ENCODE assay signal across 28 cellular contexts in the genomic region with DNA sequence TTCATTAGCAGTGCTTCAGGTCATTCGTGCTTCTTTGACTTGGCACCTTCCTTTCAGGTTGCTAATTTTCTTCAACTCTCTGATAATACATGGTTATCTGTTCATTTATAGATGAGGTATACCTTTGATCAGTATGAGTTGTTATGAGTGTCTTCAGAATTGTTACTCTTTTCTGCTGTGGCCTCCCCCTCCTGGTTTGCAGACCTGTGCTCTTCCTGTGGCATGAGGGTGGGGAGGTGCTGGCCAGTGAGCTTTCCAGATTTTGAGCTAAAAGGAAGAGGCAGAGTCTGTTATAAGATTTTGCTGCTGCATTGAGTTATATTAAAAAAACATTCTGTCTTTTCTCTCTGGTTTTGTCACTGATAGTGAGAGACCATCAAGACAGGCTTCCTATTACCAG. TPM values are rescaled to one million over a fixed set of nuclear protein-coding genes. Genes with fewer than 3 reads are reported as not detected.
DNase-seq lines count a peak whose midpoint lies in the region; ATAC-seq and TF ChIP-seq lines count a peak whose summit lies in the region.
"Had no signal": no experiment of that assay in that cellular context is flagged by ENCODE, and none has a peak within 500 bp of the region (broad histone marks: within the 10 kb centered on the region; RNA-seq: fewer than 3 reads in every experiment).

No MANE protein-coding gene starts in this region.

- H3K27me3 ChIP-seq in BLaER1 treated with 17β-estradiol and CSF1 and Interleukin-3, amounts not matched to agents 10 nM and 100 nM = no peaks in the 10 kb centered on the region; a peak in 1 of 22 replicates
- no peaks in the 10 kb centered on the region for H3K27me3 ChIP-seq in OCI-LY1 (ENCODE audit: insufficient read depth, low read length)
- no peaks in the 10 kb centered on the region for H3K27me3 ChIP-seq in endodermal cell (ENCODE audit: control insufficient read depth, insufficient read depth, low read length, poor library complexity, severe bottlenecking)
- no peaks in the 10 kb centered on the region for H3K27me3 ChIP-seq in osteoblast (ENCODE audit: insufficient read depth, low read length)
- H3K27me3 ChIP-seq: left lung, neural progenitor cell, right atrium auricular region, testis had no signal

- H3K9me3 ChIP-seq in BLaER1 treated with 17β-estradiol and CSF1 and Interleukin-3, amounts not matched to agents 10 nM and 100 nM (replicated peaks in 1 of 11) = peaks cover 0 to 11% (median 9%) of the 10 kb centered on the region in 11 experiments; a peak in 14 of 22 replicates
- no peaks in the 10 kb centered on the region for H3K9me3 ChIP-seq in OCI-LY1 (ENCODE audit: low read length)
- no peaks in the 10 kb centered on the region for H3K9me3 ChIP-seq in endodermal cell (ENCODE audit: control insufficient read depth, low read length)
- H3K9me3 ChIP-seq in osteoblast (ENCODE audit: low read depth, low read length) = no peaks in the 10 kb centered on the region
- H3K9me3 ChIP-seq: left lung, right atrium auricular region, testis had no signal

- H3K4me1 ChIP-seq in BLaER1 treated with 17β-estradiol and CSF1 and Interleukin-3, amounts not matched to agents 10 nM and 100 nM = peaks cover 4 to 14% (median 9%) of the 10 kb centered on the region in 10 experiments; a peak in 12 of 20 replicates
- H3K4me1 ChIP-seq in OCI-LY1 (ENCODE audit: insufficient read depth, low read length, severe bottlenecking) (peaks cover 39% of the 10 kb centered on the region), endodermal cell (ENCODE audit: control insufficient read depth, insufficient read depth, low read length) (no peaks in the 10 kb centered on the region), osteoblast (ENCODE audit: insufficient read depth, low read length) (peaks cover 8% of the 10 kb centered on the region)
- H3K4me1 ChIP-seq: A549, left lung, neural progenitor cell, right atrium auricular region, testis had no signal

- H4K20me1 ChIP-seq in BLaER1 treated with 17β-estradiol and CSF1 and Interleukin-3, amounts not matched to agents 10 nM and 100 nM = no peaks in the 10 kb centered on the region; a peak in 1 of 22 replicates
- H4K20me1 ChIP-seq in OCI-LY1 (ENCODE audit: insufficient read depth, low read length) (no peaks in the 10 kb centered on the region), osteoblast (ENCODE audit: insufficient read depth, low read length) (no peaks in the 10 kb centered on the region)

- H2AFZ ChIP-seq in OCI-LY1 (ENCODE audit: low read length) (no peak overlapping the region), osteoblast (ENCODE audit: low read length) (no peak overlapping the region)
- H2AFZ ChIP-seq: neural progenitor cell had no signal

- H3K9me3 Mint-ChIP-seq in endodermal cell (no peaks in the 10 kb centered on the region), glutamatergic neuron (ENCODE audit: unreplicated experiment) (peaks cover 4% of the 10 kb centered on the region)
- H3K9me3 Mint-ChIP-seq: activated CD4-positive, alpha-beta T cell treated with anti-CD3 and anti-CD28 coated beads, Interleukin-2, amount 10 ng/mL, durations not matched to agents 24 days and 14 days; stimulated activated naive CD8-positive, alpha-beta T cell treated with anti-CD3 and anti-CD28 coated beads, Interleukin-15, Interleukin-2, amounts not matched to agents 100 ng/mL and 50 ng/mL, for 24 hours; T-cell had no signal

- 60% methylated on average over 1 of the region's 1 CpG; no CpG with 5 or more reads in 1 of the 2 experiments for WGBS in endodermal cell (ENCODE audit: insufficient coverage in 1 of 2, insufficient read length in 1 of 2), 2 experiments

- no peak for DNase-seq in endodermal cell
- DNase-seq in islet precursor cell = no peak
- DNase-seq in osteoblast (ENCODE audit: insufficient read length, low spot score, missing footprints) = no peak
- DNase-seq in glutamatergic neuron = no peak
- no peak for DNase-seq in NCI-H748 (lab: John Stamatoyannopoulos, UW; ENCODE audit: unreplicated experiment)
- DNase-seq: activated CD4-positive, alpha-beta T cell treated with anti-CD3 and anti-CD28 coated beads, Interleukin-2, amount 10 ng/mL, durations not matched to agents 24 days and 14 days; activated T-cell treated with anti-CD3 and anti-CD28 coated beads, Interleukin-2, amount 50 U/mL, for 1 hour; AML-193; central memory CD4-positive, alpha-beta T cell; head of caudate nucleus; left lung; mesenchymal stem cell; NCI-H1417; NCI-H2107; NCI-H345; NCI-H748 treated with DMSO at 0.1 percent for 48 hours; stimulated activated CD4-positive, alpha-beta T cell treated with anti-CD3 and anti-CD28 coated beads, Interleukin-1b, Interleukin-23, amount 100 ng/mL, for 48 hours; T-cell; testis; WERI-Rb-1 had no signal

- no peaks in the 10 kb centered on the region for H3F3A ChIP-seq in OCI-LY1 (ENCODE audit: insufficient read depth, low read length)

- no peaks in the 10 kb centered on the region for H3K9me2 ChIP-seq in OCI-LY1 (ENCODE audit: low read depth, low read length)

- H3K79me2 ChIP-seq in OCI-LY1 (ENCODE audit: insufficient read depth, low read length) (no peaks in the 10 kb centered on the region), osteoblast (ENCODE audit: insufficient read depth, low read length) (no peaks in the 10 kb centered on the region)

- H3K27ac Mint-ChIP-seq in endodermal cell = peak overlapping the region; percentile 62
- H3K27ac Mint-ChIP-seq in glutamatergic neuron (ENCODE audit: unreplicated experiment) = no peak overlapping the region
- H3K27ac Mint-ChIP-seq: activated CD4-positive, alpha-beta T cell treated with anti-CD3 and anti-CD28 coated beads, Interleukin-2, amount 10 ng/mL, durations not matched to agents 24 days and 14 days; neural progenitor cell; stimulated activated naive CD8-positive, alpha-beta T cell treated with anti-CD3 and anti-CD28 coated beads, Interleukin-15, Interleukin-2, amounts not matched to agents 100 ng/mL and 50 ng/mL, for 24 hours; T-cell had no signal

- H3K4me3 ChIP-seq in BLaER1 treated with 17β-estradiol and CSF1 and Interleukin-3, amounts not matched to agents 10 nM and 100 nM = no peak overlapping the region
- H3K4me3 ChIP-seq in OCI-LY1 (ENCODE audit: low read depth, low read length, poor library complexity, severe bottlenecking) = peak overlapping the region; percentile 36
- no peak overlapping the region for H3K4me3 ChIP-seq in endodermal cell (ENCODE audit: low read length)
- H3K4me3 ChIP-seq in osteoblast (ENCODE audit: insufficient read depth, low read length) = no peak overlapping the region
- H3K4me3 ChIP-seq: A549, left lung, neural progenitor cell, right atrium auricular region, testis had no signal

- peak overlapping the region; percentile 2 to 50 (median 40); a peak in 14 of 22 replicates for H3K4me2 ChIP-seq in BLaER1 treated with 17β-estradiol and CSF1 and Interleukin-3, amounts not matched to agents 10 nM and 100 nM
- H3K4me2 ChIP-seq in OCI-LY1 (ENCODE audit: low read length) (peak overlapping the region; percentile 44; the same call in 1 of the 2 replicates), osteoblast (ENCODE audit: insufficient read depth, low read length) (no peak overlapping the region)
- H3K4me2 ChIP-seq: A549, KMS-11, neural progenitor cell had no signal

- H3K36me3 Mint-ChIP-seq in endodermal cell (ENCODE audit: low read depth) (no peaks in the 10 kb centered on the region), glutamatergic neuron (ENCODE audit: unreplicated experiment) (no peaks in the 10 kb centered on the region)

- TF ChIP-seq CTCF in OCI-LY1 (IDR thresholded peaks at IDR 0.05; ENCODE audit: low read length) (no peak), endodermal cell (conservative IDR thresholded peaks at IDR 0.05) (no peak), osteoblast (IDR thresholded peaks at IDR 0.05; ENCODE audit: extremely low read depth, low read depth, low read length) (no peak), glutamatergic neuron (IDR thresholded peaks at IDR 0.05; ENCODE audit: partially characterized antibody, unreplicated experiment) (no peak)

- H3K4me3 Mint-ChIP-seq in endodermal cell (no peak overlapping the region), glutamatergic neuron (ENCODE audit: unreplicated experiment) (no peak overlapping the region)
- H3K4me3 Mint-ChIP-seq: activated CD4-positive, alpha-beta T cell treated with anti-CD3 and anti-CD28 coated beads, Interleukin-2, amount 10 ng/mL, durations not matched to agents 24 days and 14 days; neural progenitor cell; stimulated activated naive CD8-positive, alpha-beta T cell treated with anti-CD3 and anti-CD28 coated beads, Interleukin-15, Interleukin-2, amounts not matched to agents 100 ng/mL and 50 ng/mL, for 24 hours; T-cell had no signal

- no peak overlapping the region for H3K27ac ChIP-seq in BLaER1 treated with 17β-estradiol and CSF1 and Interleukin-3, amounts not matched to agents 10 nM and 100 nM
- H3K27ac ChIP-seq in OCI-LY1 (ENCODE audit: low read depth, low read length, poor library complexity, severe bottlenecking) (peak overlapping the region; percentile 94), endodermal cell (ENCODE audit: low read depth, low read length) (no peak overlapping the region), osteoblast (ENCODE audit: low read depth, low read length) (no peak overlapping the region)
- H3K27ac ChIP-seq: A549, KMS-11, left lung, neural progenitor cell, right atrium auricular region, testis, WERI-Rb-1 had no signal

- 0 out of 22 replicates have a peak overlapping the region, but pooled peaks of 1 of the 11 experiments have one; percentile 0 for H3K9ac ChIP-seq in BLaER1 treated with 17β-estradiol and CSF1 and Interleukin-3, amounts not matched to agents 10 nM and 100 nM
- peak overlapping the region; percentile 34; the same call in 1 of the 2 replicates for H3K9ac ChIP-seq in OCI-LY1 (ENCODE audit: low read length)
- no peak overlapping the region for H3K9ac ChIP-seq in endodermal cell (ENCODE audit: extremely low read depth, low read length, poor library complexity, severe bottlenecking)
- H3K9ac ChIP-seq: KMS-11, neural progenitor cell had no signal

- H3K27me3 Mint-ChIP-seq in endodermal cell (ENCODE audit: insufficient read depth) (no peaks in the 10 kb centered on the region), glutamatergic neuron (ENCODE audit: unreplicated experiment) (no peaks in the 10 kb centered on the region)
- H3K27me3 Mint-ChIP-seq: activated CD4-positive, alpha-beta T cell treated with anti-CD3 and anti-CD28 coated beads, Interleukin-2, amount 10 ng/mL, durations not matched to agents 24 days and 14 days; stimulated activated naive CD8-positive, alpha-beta T cell treated with anti-CD3 and anti-CD28 coated beads, Interleukin-15, Interleukin-2, amounts not matched to agents 100 ng/mL and 50 ng/mL, for 24 hours; T-cell had no signal

- H3K36me3 ChIP-seq in BLaER1 treated with 17β-estradiol and CSF1 and Interleukin-3, amounts not matched to agents 10 nM and 100 nM = peaks cover 0 to 8% (median 0%) of the 10 kb centered on the region in 11 experiments; a peak in 2 of 22 replicates
- H3K36me3 ChIP-seq in OCI-LY1 (ENCODE audit: insufficient read depth, low read length) (no peaks in the 10 kb centered on the region), endodermal cell (ENCODE audit: control insufficient read depth, insufficient read depth, low read length) (peaks cover 7% of the 10 kb centered on the region), osteoblast (ENCODE audit: insufficient read depth, low read length) (no peaks in the 10 kb centered on the region)
- H3K36me3 ChIP-seq: left lung, neural progenitor cell, right atrium auricular region, WERI-Rb-1 had no signal

- peaks cover 17% of the 10 kb centered on the region for H3K4me1 Mint-ChIP-seq in endodermal cell
- peaks cover 4% of the 10 kb centered on the region for H3K4me1 Mint-ChIP-seq in glutamatergic neuron (ENCODE audit: low read depth, unreplicated experiment)
- H3K4me1 Mint-ChIP-seq: neural progenitor cell had no signal

- ATAC-seq in HG02981 (IDR thresholded peaks at IDR 0.05; ENCODE audit: unreplicated experiment) = peak; percentile 22
- ATAC-seq: A549, left lung, T-cell had no signal

RNA-seq across cellular contexts. Expression of a gene that starts 30.8 kb away (rescaled TPM):
- 10 to 100 TPM in 1 of 2 donors, 1 to 10 TPM in 1; 8.1 to 11.4 TPM for total RNA-seq in endodermal cell
- 12.4 TPM for polyA plus RNA-seq in endodermal cell (2013, experiment 1 of 2)
- 11.6 TPM for polyA plus RNA-seq in endodermal cell (2013, experiment 2 of 2)
- total RNA-seq in osteoblast = 1.8 TPM in 2 replicates
- 17.5 TPM for total RNA-seq in glutamatergic neuron (ENCODE audit: unreplicated experiment)

RNA-seq across cellular contexts. Expression of a gene that starts 49.5 kb away (rescaled TPM):
- 1 to 10 TPM; 4.1 to 6.5 TPM for total RNA-seq in endodermal cell
- polyA plus RNA-seq in endodermal cell (2013, experiment 1 of 2) = 5.9 TPM
- polyA plus RNA-seq in endodermal cell (2013, experiment 2 of 2) = 6.5 TPM
- 1.4 and 1.5 TPM in 2 replicates for total RNA-seq in osteoblast
- total RNA-seq in glutamatergic neuron (ENCODE audit: unreplicated experiment) = 0.96 TPM
